ENCODE assay signal across 8 cellular contexts in the genomic region with DNA sequence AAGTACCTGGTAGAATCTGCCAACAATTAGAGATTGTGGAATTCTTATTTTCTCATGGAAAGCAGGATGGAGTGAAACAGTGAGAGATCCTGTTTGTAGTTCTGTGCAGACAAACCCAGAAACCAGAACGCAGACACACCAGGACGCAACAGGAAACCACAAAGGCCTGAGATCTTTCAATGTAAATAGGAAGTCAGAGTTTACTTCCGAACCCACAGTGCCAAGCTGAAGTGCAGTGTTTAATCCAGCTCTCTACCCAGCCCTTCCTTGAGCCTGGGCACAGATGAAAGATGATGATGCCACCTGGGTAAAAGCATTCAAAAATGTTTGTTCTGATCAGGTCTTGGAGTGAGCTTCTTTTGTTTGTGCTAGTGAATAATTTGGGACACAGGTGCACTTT.
A peak's percentile ranks its signal among the peaks of the same experiment; 100 is the strongest.
DNase-seq lines count a peak whose midpoint lies in the region; ATAC-seq and TF ChIP-seq lines count a peak whose summit lies in the region.

No MANE protein-coding gene starts in this region.

- WGBS in testis, 2 donors, result 80% methylated on average over 3 of the region's 3 CpGs
- 55 to 74% methylated on average over 3 of the region's 3 CpGs for WGBS in esophagus squamous epithelium, 2 donors

- H3K36me3 ChIP-seq in testis (ENCODE audit: low read depth, missing control alignments) (no peaks in the 10 kb centered on the region), esophagus squamous epithelium (no peaks in the 10 kb centered on the region)

- intact Hi-C loops in testis (cut with DNase I; ENCODE audit: low total_unique reads) (no loop called here), esophagus squamous epithelium (cut with DNase I) (no loop called here)

- no peaks in the 10 kb centered on the region for H3K9me3 ChIP-seq in testis
- H3K9me3 ChIP-seq in esophagus squamous epithelium, result peaks cover 0 to 3% (median 0%) of the 10 kb centered on the region in 3 donors

- H3K27ac ChIP-seq in testis, result no peak overlapping the region
- no peak overlapping the region for H3K27ac ChIP-seq in esophagus squamous epithelium

- TF ChIP-seq POLR2A in testis (IDR thresholded peaks at IDR 0.05), result no peak
- no peak for TF ChIP-seq POLR2A in esophagus squamous epithelium (IDR thresholded peaks at IDR 0.05)

- H3K27me3 ChIP-seq in testis (no peaks in the 10 kb centered on the region), esophagus squamous epithelium (no peaks in the 10 kb centered on the region)

- ATAC-seq in GM18511 (IDR thresholded peaks at IDR 0.05; ENCODE audit: unreplicated experiment) (peak; percentile 89), HG02642 (IDR thresholded peaks at IDR 0.05; ENCODE audit: poor library complexity, unreplicated experiment) (peak; percentile 80), HG03457 (IDR thresholded peaks at IDR 0.05; ENCODE audit: unreplicated experiment) (no peak)

- TF ChIP-seq CTCF in testis (IDR thresholded peaks at IDR 0.05) (no peak), esophagus squamous epithelium (IDR thresholded peaks at IDR 0.05) (no peak)

- H3K4me3 ChIP-seq in testis (no peak overlapping the region), esophagus squamous epithelium (no peak overlapping the region)

- peak; percentile 74 for DNase-seq in NCI-H510A treated with DMSO at 0.1 percent for 48 hours (lab: John Stamatoyannopoulos, UW)
- DNase-seq in amniotic epithelial cell (ENCODE audit: low read depth), result peak; percentile 74
- peak; percentile 23 for DNase-seq in testis
- no peak for DNase-seq in esophagus squamous epithelium (lab: John Stamatoyannopoulos, UW)
- no peak for DNase-seq in NCI-H1694 treated with DMSO at 0.1 percent for 48 hours (lab: John Stamatoyannopoulos, UW)

- H3K4me1 ChIP-seq in testis (no peaks in the 10 kb centered on the region), esophagus squamous epithelium (peaks cover 0 to 14% (median 0%) of the 10 kb centered on the region in 3 donors)

Comparison
In these comparisons a context has a peak if more than half of its experiments do, and no peak if none do; other contexts are left out.
1. DNase-seq: peak in NCI-H510A treated with DMSO at 0.1 percent for 48 hours (single experiment), amniotic epithelial cell (single experiment) and testis (single experiment); none in esophagus squamous epithelium (single experiment) and NCI-H1694 treated with DMSO at 0.1 percent for 48 hours (single experiment).